ENCODE assay signal across 1 cellular context in genomic region chr17:4480929-4481898, GRCh38.
TF ChIP-seq lines count a peak whose summit lies in the region.

No MANE protein-coding gene starts in this region.

TF ChIP-seq in GM23338, 12 proteins besides CTCF, POLR2A, EP300 and RAD21 (continued from another document):
- TF ChIP-seq EZH2 (IDR thresholded peaks at IDR 0.05; ENCODE audit: low read depth, unreplicated experiment) (no peak), POLR2AphosphoS5 (IDR thresholded peaks at IDR 0.05; ENCODE audit: low read depth) (no peak)
